17 cellular contexts compared by ENCODE assay signal in genomic region chr10:24396396-24396795, GRCh38.
DNase-seq lines count a peak whose midpoint lies in the region; ATAC-seq and TF ChIP-seq lines count a peak whose summit lies in the region.
"Had no signal": no experiment of that assay in that cellular context is flagged by ENCODE, and none has a peak within 500 bp of the region (broad histone marks: within the 10 kb centered on the region; RNA-seq: fewer than 3 reads in every experiment).

No MANE protein-coding gene starts in this region.

- WGBS in right lobe of liver (ENCODE audit: insufficient coverage, low coverage, low lambda C conversion rate, missing lambda C conversion rate): 65% methylated on average over 4 of the region's 4 CpGs

- no peak for DNase-seq in Caco-2
- no peak for DNase-seq in HFFc6
- DNase-seq in brain microvascular endothelial cell: no peak
- DNase-seq in right lobe of liver: no peak
- DNase-seq in T-helper 2 cell treated with Interferon-gamma antibody and Interleukin-4, amounts not matched to agents 5 μg/mL and 100 μg/mL, for 36 hours (ENCODE audit: low spot score): no peak
- DNase-seq in SIG-M5 treated with dmso at 0.1 percent for 504 hours (lab: John Stamatoyannopoulos, UW; ENCODE audit: unreplicated experiment): no peak
- no peak for DNase-seq in KG1 (lab: John Stamatoyannopoulos, UW)
- DNase-seq in CD4-positive, alpha-beta T cell: no peak
- DNase-seq: activated CD4-positive, alpha-beta T cell treated with anti-CD3 and anti-CD28 coated beads, Interleukin-2, amount 10 ng/mL, durations not matched to agents 24 days and 14 days; activated naive CD8-positive, alpha-beta T cell treated with anti-CD3 and anti-CD28 coated beads, Interleukin-2, amount 10 ng/mL, durations not matched to agents 7 days and 5 days; GDM1; H7; head of caudate nucleus; NCI-H2081 treated with DMSO at 0.1 percent for 48 hours; T-helper 17 cell had no signal

- peaks cover 45% of the 10 kb centered on the region for H3K36me3 Mint-ChIP-seq in Caco-2 (ENCODE audit: insufficient read depth, unreplicated experiment)
- H3K36me3 Mint-ChIP-seq in HFFc6 (ENCODE audit: low read depth): no peaks in the 10 kb centered on the region
- no peaks in the 10 kb centered on the region for H3K36me3 Mint-ChIP-seq in T-helper 2 cell treated with Interferon-gamma antibody and Interleukin-4, amounts not matched to agents 5 μg/mL and 100 μg/mL, for 36 hours (ENCODE audit: low read depth)
- H3K36me3 Mint-ChIP-seq in CD4-positive, alpha-beta T cell (ENCODE audit: low read depth): no peaks in the 10 kb centered on the region
- H3K36me3 Mint-ChIP-seq: activated naive CD8-positive, alpha-beta T cell treated with anti-CD3 and anti-CD28 coated beads, Interleukin-2, amount 10 ng/mL, durations not matched to agents 7 days and 5 days had no signal

- H3K9me3 ChIP-seq in Caco-2 (no peaks in the 10 kb centered on the region), right lobe of liver (no peaks in the 10 kb centered on the region)
- H3K9me3 ChIP-seq in CD4-positive, alpha-beta T cell (ENCODE audit: control insufficient read depth, low read length): no peaks in the 10 kb centered on the region
- H3K9me3 ChIP-seq: suprapubic skin had no signal

- BruUV-seq in Caco-2 (replicated peaks; lab: Mats Ljungman, UMichigan): no TSS peak

- H3K4me1 Mint-ChIP-seq in Caco-2 (ENCODE audit: low read depth, unreplicated experiment) (peaks cover 15% of the 10 kb centered on the region), HFFc6 (ENCODE audit: low read depth) (no peaks in the 10 kb centered on the region)
- H3K4me1 Mint-ChIP-seq in T-helper 2 cell treated with Interferon-gamma antibody and Interleukin-4, amounts not matched to agents 5 μg/mL and 100 μg/mL, for 36 hours (ENCODE audit: low read depth): no peaks in the 10 kb centered on the region
- H3K4me1 Mint-ChIP-seq in CD4-positive, alpha-beta T cell (ENCODE audit: low read depth): no peaks in the 10 kb centered on the region
- H3K4me1 Mint-ChIP-seq: activated CD4-positive, alpha-beta T cell treated with anti-CD3 and anti-CD28 coated beads, Interleukin-2, amount 10 ng/mL, durations not matched to agents 24 days and 14 days; activated naive CD8-positive, alpha-beta T cell treated with anti-CD3 and anti-CD28 coated beads, Interleukin-2, amount 10 ng/mL, durations not matched to agents 7 days and 5 days; central memory CD8-positive, alpha-beta T cell; T-helper 17 cell had no signal

- no peaks in the 10 kb centered on the region for H3K27me3 ChIP-seq in Caco-2 (replicated peaks; ENCODE audit: control insufficient read depth, insufficient read depth, low read length)
- H3K27me3 ChIP-seq in brain microvascular endothelial cell (replicated peaks): no peaks in the 10 kb centered on the region
- H3K27me3 ChIP-seq in right lobe of liver: no peaks in the 10 kb centered on the region
- H3K27me3 ChIP-seq in CD4-positive, alpha-beta T cell (ENCODE audit: control insufficient read depth, insufficient read depth, low read length): no peaks in the 10 kb centered on the region
- H3K27me3 ChIP-seq: suprapubic skin had no signal

- H3K36me3 ChIP-seq in Caco-2 (ENCODE audit: control insufficient read depth, insufficient read depth, low read length): peaks cover 1% of the 10 kb centered on the region; the same call in 1 of the 2 replicates
- no peaks in the 10 kb centered on the region for H3K36me3 ChIP-seq in brain microvascular endothelial cell (replicated peaks)
- H3K36me3 ChIP-seq in right lobe of liver: no peaks in the 10 kb centered on the region
- H3K36me3 ChIP-seq: suprapubic skin had no signal

- H3K4me3 Mint-ChIP-seq in Caco-2 (ENCODE audit: unreplicated experiment) (no peak overlapping the region), HFFc6 (no peak overlapping the region)
- no peak overlapping the region for H3K4me3 Mint-ChIP-seq in T-helper 2 cell treated with Interferon-gamma antibody and Interleukin-4, amounts not matched to agents 5 μg/mL and 100 μg/mL, for 36 hours
- H3K4me3 Mint-ChIP-seq in CD4-positive, alpha-beta T cell: no peak overlapping the region
- H3K4me3 Mint-ChIP-seq: activated CD4-positive, alpha-beta T cell treated with anti-CD3 and anti-CD28 coated beads, Interleukin-2, amount 10 ng/mL, durations not matched to agents 24 days and 14 days; activated naive CD8-positive, alpha-beta T cell treated with anti-CD3 and anti-CD28 coated beads, Interleukin-2, amount 10 ng/mL, durations not matched to agents 7 days and 5 days; central memory CD8-positive, alpha-beta T cell; T-helper 17 cell had no signal

- CTCF ChIA-PET in Caco-2 (lab: Charles Lee): no interaction called here
- CTCF ChIA-PET in CD4-positive, alpha-beta T cell (lab: Charles Lee): no interaction called here

- TF ChIP-seq CTCF in Caco-2 (IDR thresholded peaks at IDR 0.05; ENCODE audit: insufficient read depth in 1 of 2, low read depth in 1 of 2, low read length in 1 of 2, severe bottlenecking in 1 of 2, unreplicated experiment in 1 of 2): peak; percentile 34 to 40
- peak; percentile 51 for TF ChIP-seq CTCF in HFFc6 (IDR thresholded peaks at IDR 0.05)
- TF ChIP-seq CTCF in brain microvascular endothelial cell (IDR thresholded peaks at IDR 0.05; ENCODE audit: low read depth, low read length, missing control alignments): peak; percentile 45
- TF ChIP-seq CTCF in right lobe of liver (IDR thresholded peaks at IDR 0.05): peak; percentile 15 to 40 (median 30)
- no peak for TF ChIP-seq CTCF in CD4-positive, alpha-beta T cell (IDR thresholded peaks at IDR 0.05)

- no peak overlapping the region for H3K27ac ChIP-seq in brain microvascular endothelial cell
- no peak overlapping the region for H3K27ac ChIP-seq in right lobe of liver
- no peak overlapping the region for H3K27ac ChIP-seq in CD4-positive, alpha-beta T cell (ENCODE audit: low read depth, low read length)
- H3K27ac ChIP-seq: suprapubic skin had no signal

- H3K27me3 Mint-ChIP-seq in Caco-2 (ENCODE audit: insufficient read depth, unreplicated experiment) (no peaks in the 10 kb centered on the region), HFFc6 (ENCODE audit: insufficient read depth) (peaks cover 14% of the 10 kb centered on the region)
- H3K27me3 Mint-ChIP-seq in T-helper 2 cell treated with Interferon-gamma antibody and Interleukin-4, amounts not matched to agents 5 μg/mL and 100 μg/mL, for 36 hours (ENCODE audit: low read depth): no peaks in the 10 kb centered on the region
- H3K27me3 Mint-ChIP-seq in CD4-positive, alpha-beta T cell: peaks cover 21% of the 10 kb centered on the region

- no peaks in the 10 kb centered on the region for H3K9me3 Mint-ChIP-seq in Caco-2 (ENCODE audit: unreplicated experiment)
- no peaks in the 10 kb centered on the region for H3K9me3 Mint-ChIP-seq in HFFc6
- H3K9me3 Mint-ChIP-seq in T-helper 2 cell treated with Interferon-gamma antibody and Interleukin-4, amounts not matched to agents 5 μg/mL and 100 μg/mL, for 36 hours: no peaks in the 10 kb centered on the region
- H3K9me3 Mint-ChIP-seq in CD4-positive, alpha-beta T cell: no peaks in the 10 kb centered on the region
- H3K9me3 Mint-ChIP-seq: activated CD4-positive, alpha-beta T cell treated with anti-CD3 and anti-CD28 coated beads, Interleukin-2, amount 10 ng/mL, durations not matched to agents 24 days and 14 days; activated naive CD8-positive, alpha-beta T cell treated with anti-CD3 and anti-CD28 coated beads, Interleukin-2, amount 10 ng/mL, durations not matched to agents 7 days and 5 days; central memory CD8-positive, alpha-beta T cell had no signal

- H3K4me3 ChIP-seq in Caco-2 (ENCODE audit: low read depth, low read length): no peak overlapping the region
- no peak overlapping the region for H3K4me3 ChIP-seq in brain microvascular endothelial cell (ENCODE audit: low read depth, low read length)
- H3K4me3 ChIP-seq in right lobe of liver: no peak overlapping the region
- H3K4me3 ChIP-seq: suprapubic skin had no signal

- H3K4me1 ChIP-seq in Caco-2: no peaks in the 10 kb centered on the region
- H3K4me1 ChIP-seq in right lobe of liver: no peaks in the 10 kb centered on the region
- H3K4me1 ChIP-seq: suprapubic skin had no signal

- intact Hi-C loops in Caco-2 (cut with micrococcal nuclease; ENCODE audit: unreplicated experiment): loop anchor here (1.0 kb wide), 1 partner anchor 107 kb away; no protein-coding TSS in a partner anchor
- intact Hi-C loops in right lobe of liver (cut with DNase I): loop anchor here in 1 of 2 donors (10.0 kb wide), 1 partner anchor 118 kb away; no protein-coding TSS in a partner anchor
- intact Hi-C loops in CD4-positive, alpha-beta T cell (cut with DNase I, micrococcal nuclease): no loop called here

- TF ChIP-seq POLR2A in right lobe of liver (IDR thresholded peaks at IDR 0.05): no peak

- ATAC-seq in right lobe of liver: peak; percentile 54 to 66 (median 60)
- ATAC-seq in CD4-positive, alpha-beta T cell (ENCODE audit: poor library complexity): no peak
- ATAC-seq: T-helper 17 cell had no signal

- in situ Hi-C loops in brain microvascular endothelial cell (cut with HindIII; ENCODE audit: low pct_ligation_motif_present, low sequenced_read_pairs): no loop called here

- POLR2A ChIA-PET in Caco-2 (lab: Charles Lee): no interaction called here
- POLR2A ChIA-PET in CD4-positive, alpha-beta T cell (lab: Charles Lee): no interaction called here

- H3K27ac Mint-ChIP-seq in Caco-2 (ENCODE audit: unreplicated experiment) (peak overlapping the region; percentile 26), HFFc6 (no peak overlapping the region)
- no peak overlapping the region for H3K27ac Mint-ChIP-seq in T-helper 2 cell treated with Interferon-gamma antibody and Interleukin-4, amounts not matched to agents 5 μg/mL and 100 μg/mL, for 36 hours
- H3K27ac Mint-ChIP-seq in CD4-positive, alpha-beta T cell: no peak overlapping the region
- H3K27ac Mint-ChIP-seq: activated CD4-positive, alpha-beta T cell treated with anti-CD3 and anti-CD28 coated beads, Interleukin-2, amount 10 ng/mL, durations not matched to agents 24 days and 14 days; activated naive CD8-positive, alpha-beta T cell treated with anti-CD3 and anti-CD28 coated beads, Interleukin-2, amount 10 ng/mL, durations not matched to agents 7 days and 5 days; T-helper 17 cell had no signal
